ENCODE assay signal across 28 cellular contexts in genomic region chr2:234592541-234592940, GRCh38.
"Had no signal": no experiment of that assay in that cellular context is flagged by ENCODE, and none has a peak within 500 bp of the region (broad histone marks: within the 10 kb centered on the region; RNA-seq: fewer than 3 reads in every experiment).

No MANE protein-coding gene starts in this region.

- H3K9me3 ChIP-seq: adrenal gland, body of pancreas had no signal

- FAIRE-seq: colon, endometrium, endothelial cell of umbilical vein, frontal cortex had no signal

- H3K36me3 ChIP-seq: adrenal gland had no signal

- ATAC-seq: activated CD4-positive, alpha-beta T cell treated with anti-CD3 and anti-CD28 coated beads for 36 hours; activated CD8-positive, alpha-beta T cell treated with anti-CD3 and anti-CD28 coated beads, Interleukin-2, amount 10 ng/mL, durations not matched to agents 7 days and 5 days; activated naive CD8-positive, alpha-beta T cell treated with anti-CD3 and anti-CD28 coated beads, Interleukin-2, amount 50 U/mL, for 24 hours; activated T-cell treated with anti-CD3 and anti-CD28 coated beads, Interleukin-2, amount 50 U/mL, for 4 hours; activated T-helper 17 cell treated with anti-CD3 and anti-CD28 coated beads, Interleukin-2, amount 50 U/mL, for 72 hours; body of pancreas had no signal

- H3K4me3 ChIP-seq: adrenal gland, body of pancreas had no signal

- H3K4me1 ChIP-seq: adrenal gland, body of pancreas had no signal

- H3K27me3 ChIP-seq: adrenal gland, body of pancreas had no signal

- H3K27ac ChIP-seq: adrenal gland, body of pancreas, epithelial cell of prostate had no signal

- DNase-seq: activated CD4-positive, alpha-beta memory T cell treated with anti-CD3 and anti-CD28 coated beads for 36 hours; activated CD4-positive, alpha-beta T cell treated with anti-CD3 and anti-CD28 coated beads for 36 hours; activated CD4-positive, alpha-beta T cell treated with anti-CD3 and anti-CD28 coated beads, Interleukin-2, amount 10 ng/mL, durations not matched to agents 24 days and 14 days; activated CD4-positive, CD25-positive, alpha-beta regulatory T cell; activated CD4-positive, CD25-positive, alpha-beta regulatory T cell treated with anti-CD3 and anti-CD28 coated beads, Interleukin-2, amount 50 U/mL, for 72 hours; activated CD8-positive, alpha-beta T cell treated with anti-CD3 and anti-CD28 coated beads, Interleukin-2, amount 10 ng/mL, durations not matched to agents 7 days and 5 days; activated effector memory CD4-positive, alpha-beta T cell treated with anti-CD3 and anti-CD28 coated beads, Interleukin-2, amount 50 U/mL, for 16 hours; activated naive CD4-positive, alpha-beta T cell treated with anti-CD3 and anti-CD28 coated beads for 36 hours; activated naive CD8-positive, alpha-beta T cell treated with anti-CD3 and anti-CD28 coated beads for 36 hours; activated naive CD8-positive, alpha-beta T cell treated with anti-CD3 and anti-CD28 coated beads, Interleukin-2, amount 50 U/mL, for 24 hours; activated T-cell treated with anti-CD3 and anti-CD28 coated beads, Interleukin-2, amount 50 U/mL, for 4 hours; adrenal gland; amygdala; aorta; body of pancreas; caudate nucleus; cortex of kidney; dermis blood vessel endothelial cell; effector CD8-positive, alpha-beta T cell; foreskin fibroblast; head of caudate nucleus; T-helper 2 cell had no signal
